ENCODE assay signal across 28 cellular contexts in the genomic region with DNA sequence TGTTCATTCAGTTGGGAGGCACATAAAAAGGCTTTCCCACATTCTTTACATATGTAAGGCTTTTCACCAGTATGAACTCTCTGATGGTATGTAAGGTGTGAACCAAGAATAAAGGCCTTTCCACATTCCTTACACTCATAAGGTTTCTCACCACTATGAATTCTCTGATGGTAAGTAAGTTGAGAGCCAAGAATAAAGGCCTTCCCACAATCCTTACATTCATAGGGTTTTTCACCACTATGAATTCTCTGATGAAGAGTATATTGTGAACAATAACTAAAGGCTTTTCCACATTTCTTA. TPM values are rescaled to one million over a fixed set of nuclear protein-coding genes. Genes with fewer than 3 reads are reported as not detected.
DNase-seq lines count a peak whose midpoint lies in the region; ATAC-seq, FAIRE-seq and TF ChIP-seq lines count a peak whose summit lies in the region.
"Had no signal": no experiment of that assay in that cellular context is flagged by ENCODE, and none has a peak within 500 bp of the region (broad histone marks: within the 10 kb centered on the region; RNA-seq: fewer than 3 reads in every experiment).

No MANE protein-coding gene starts in this region.

- H3K4me3 ChIP-seq in liver (ENCODE audit: low read depth in 1 of 3, low read length in 3 of 3) (peak overlapping the region in 2 of 3 donors; percentile 55 to 81), right lobe of liver (no peak overlapping the region), K562 (no peak overlapping the region), tibial nerve (no peak overlapping the region)
- H3K4me3 ChIP-seq: PC-9, SJCRH30 had no signal

- TF ChIP-seq EP300 in K562 (IDR thresholded peaks at IDR 0.05; ENCODE audit: low read length) (no peak), tibial nerve (IDR thresholded peaks at IDR 0.05) (no peak)

- H3K9me3 Mint-ChIP-seq in endothelial cell (ENCODE audit: unreplicated experiment), result peaks cover 44% of the 10 kb centered on the region
- H3K9me3 Mint-ChIP-seq in activated CD4-positive, alpha-beta T cell treated with anti-CD3 and anti-CD28 coated beads, Interleukin-2, amount 10 ng/mL, durations not matched to agents 7 days and 5 days, result peaks cover 72% of the 10 kb centered on the region

- H3K4me2 ChIP-seq in K562 (ENCODE audit: insufficient read depth, low read length), result no peak overlapping the region
- H3K4me2 ChIP-seq: PC-9 had no signal

- H3K9me1 ChIP-seq in K562 (ENCODE audit: control insufficient read depth, insufficient read depth, low read length), result no peaks in the 10 kb centered on the region

- H3K4me1 ChIP-seq in liver (ENCODE audit: control insufficient read depth in 4 of 4, insufficient read depth in 4 of 4, low read length in 3 of 4) (no peaks in the 10 kb centered on the region), right lobe of liver (no peaks in the 10 kb centered on the region), K562 (replicated peaks in 1 of 2; ENCODE audit: control insufficient read depth in 2 of 2, insufficient read depth in 2 of 2, low read length in 2 of 2) (no peaks in the 10 kb centered on the region), tibial nerve (no peaks in the 10 kb centered on the region)
- H3K4me1 ChIP-seq: SJCRH30 had no signal

- H3K4me1 Mint-ChIP-seq in endothelial cell (ENCODE audit: unreplicated experiment), result no peaks in the 10 kb centered on the region
- H3K4me1 Mint-ChIP-seq in activated CD4-positive, alpha-beta T cell treated with anti-CD3 and anti-CD28 coated beads, Interleukin-2, amount 10 ng/mL, durations not matched to agents 7 days and 5 days, result no peaks in the 10 kb centered on the region

- H3K9ac ChIP-seq in liver (ENCODE audit: low read depth in 1 of 2, low read length in 2 of 2) (no peak overlapping the region), K562 (ENCODE audit: insufficient read depth in 1 of 2, low read depth in 2 of 2, low read length in 2 of 2) (no peak overlapping the region)

- no peaks in the 10 kb centered on the region for H3K79me2 ChIP-seq in K562 (ENCODE audit: control insufficient read depth, insufficient read depth, low read length)

- intact Hi-C loops in right lobe of liver (cut with DNase I) (no loop called here), K562 (cut with micrococcal nuclease) (no loop called here)

- POLR2A ChIA-PET in K562 (lab: Yijun Ruan, JAX), result no interaction called here
- POLR2A ChIA-PET in activated CD4-positive, alpha-beta T cell treated with anti-CD3 and anti-CD28 coated beads, Interleukin-2, amount 10 ng/mL, durations not matched to agents 7 days and 5 days (lab: Charles Lee), result no interaction called here

- H4K20me1 ChIP-seq in K562 (replicated peaks; ENCODE audit: control insufficient read depth, insufficient read depth, low read length), result no peaks in the 10 kb centered on the region

- no peaks in the 10 kb centered on the region for H3K27me3 ChIP-seq in liver (ENCODE audit: control insufficient read depth in 4 of 4, insufficient read depth in 4 of 4, low read length in 3 of 4)
- H3K27me3 ChIP-seq in right lobe of liver, result no peaks in the 10 kb centered on the region
- no peaks in the 10 kb centered on the region for H3K27me3 ChIP-seq in K562 (ENCODE audit: control insufficient read depth in 2 of 2, insufficient read depth in 2 of 2, low read length in 2 of 2)
- no peaks in the 10 kb centered on the region for H3K27me3 ChIP-seq in tibial nerve
- H3K27me3 ChIP-seq: SJCRH30 had no signal

- TF ChIP-seq RAD21 in liver (IDR thresholded peaks at IDR 0.05) (no peak), K562 (CRISPR knock-in tag; conservative IDR thresholded peaks at IDR 0.05 in 1 of 2, IDR thresholded peaks at IDR 0.05 in 1 of 2) (no peak)

- H3K27ac Mint-ChIP-seq in endothelial cell (ENCODE audit: unreplicated experiment), result no peak overlapping the region
- H3K27ac Mint-ChIP-seq in activated CD4-positive, alpha-beta T cell treated with anti-CD3 and anti-CD28 coated beads, Interleukin-2, amount 10 ng/mL, durations not matched to agents 7 days and 5 days, result no peak overlapping the region
- H3K27ac Mint-ChIP-seq: CD8-positive, alpha-beta T cell had no signal

- DNase-seq in right lobe of liver (no peak), K562 (ENCODE audit: extremely low read depth in 1 of 4, low spot score in 3 of 4) (no peak), endothelial cell (ENCODE audit: low spot score) (no peak), NCI-H128 (lab: John Stamatoyannopoulos, UW; ENCODE audit: unreplicated experiment) (no peak), tibial nerve (ENCODE audit: low spot score in 2 of 2) (no peak)
- DNase-seq in activated CD4-positive, alpha-beta T cell treated with anti-CD3 and anti-CD28 coated beads, Interleukin-2, amount 10 ng/mL, durations not matched to agents 7 days and 5 days, result no peak
- DNase-seq: 8988T; C1 segment of cervical spinal cord; Calu3; CD8-positive, alpha-beta T cell; DMS79 treated with DMSO at 0.1 percent for 48 hours; GF-D8; H7; NCI-H1105 treated with DMSO at 0.1 percent for 48 hours; NCI-H2029; NCI-H446; NCI-H524 treated with DMSO at 0.1 percent for 48 hours; NCI-H774; PC-9 had no signal

- no peak overlapping the region for H3K27ac ChIP-seq in liver (ENCODE audit: low read depth in 1 of 2, low read length in 2 of 2)
- H3K27ac ChIP-seq in right lobe of liver, result no peak overlapping the region
- no peak overlapping the region for H3K27ac ChIP-seq in K562 (ENCODE audit: extremely low read depth, low read depth, low read length)
- no peak overlapping the region for H3K27ac ChIP-seq in tibial nerve
- H3K27ac ChIP-seq: PC-9, SJCRH30 had no signal

- TF ChIP-seq POLR2A in right lobe of liver (IDR thresholded peaks at IDR 0.05) (no peak), K562 (conservative IDR thresholded peaks at IDR 0.05) (no peak), tibial nerve (IDR thresholded peaks at IDR 0.05) (no peak)

- peaks cover 0 to 39% (median 34%) of the 10 kb centered on the region in 4 donors for H3K36me3 ChIP-seq in liver (ENCODE audit: control insufficient read depth in 4 of 4, insufficient read depth in 3 of 4, low read depth in 1 of 4, low read length in 3 of 4)
- H3K36me3 ChIP-seq in right lobe of liver, result peaks cover 0 to 5% (median 0%) of the 10 kb centered on the region in 4 donors
- no peaks in the 10 kb centered on the region for H3K36me3 ChIP-seq in K562 (ENCODE audit: control insufficient read depth, insufficient read depth, low read length)
- H3K36me3 ChIP-seq in tibial nerve, result no peaks in the 10 kb centered on the region

- peaks cover 3% of the 10 kb centered on the region for H3K27me3 Mint-ChIP-seq in endothelial cell (ENCODE audit: unreplicated experiment)
- H3K27me3 Mint-ChIP-seq in activated CD4-positive, alpha-beta T cell treated with anti-CD3 and anti-CD28 coated beads, Interleukin-2, amount 10 ng/mL, durations not matched to agents 7 days and 5 days, result no peaks in the 10 kb centered on the region

- FAIRE-seq in K562 (lab: Jason Lieb, UNC), result no peak
- FAIRE-seq: GM12891, HepG2 had no signal

- H2AFZ ChIP-seq in K562 (ENCODE audit: low read depth, low read length), result no peak overlapping the region
- H2AFZ ChIP-seq: PC-9 had no signal

- CTCF ChIA-PET in K562 (lab: Yijun Ruan, JAX; ENCODE audit: low intra/inter-chr PET ratio), result no interaction called here
- CTCF ChIA-PET in activated CD4-positive, alpha-beta T cell treated with anti-CD3 and anti-CD28 coated beads, Interleukin-2, amount 10 ng/mL, durations not matched to agents 7 days and 5 days (lab: Charles Lee), result no interaction called here

- no TSS peak for BruUV-seq in K562 (replicated peaks; lab: Mats Ljungman, UMichigan)

- peaks cover 72% of the 10 kb centered on the region for H3K36me3 Mint-ChIP-seq in endothelial cell (ENCODE audit: low read depth, unreplicated experiment)
- peaks cover 50% of the 10 kb centered on the region for H3K36me3 Mint-ChIP-seq in activated CD4-positive, alpha-beta T cell treated with anti-CD3 and anti-CD28 coated beads, Interleukin-2, amount 10 ng/mL, durations not matched to agents 7 days and 5 days (ENCODE audit: low read depth)

- no peak for ATAC-seq in right lobe of liver
- ATAC-seq in K562, result no peak
- no peak for ATAC-seq in GM21786 (IDR thresholded peaks at IDR 0.05; ENCODE audit: unreplicated experiment)
- ATAC-seq: CD8-positive, alpha-beta T cell; HepG2; Right ventricle myocardium inferior; SK-N-SH treated with all-trans-retinoic acid at 6 μM for 48 hours had no signal

- H3K9me3 ChIP-seq in liver (ENCODE audit: control insufficient read depth in 4 of 4, low read length in 3 of 4) (peaks cover 48 to 99% (median 72%) of the 10 kb centered on the region in 4 donors), right lobe of liver (peaks cover 0 to 86% (median 58%) of the 10 kb centered on the region in 4 donors), K562 (replicated peaks; ENCODE audit: control insufficient read depth, insufficient read depth, low read depth, low read length) (peaks cover 13% of the 10 kb centered on the region), tibial nerve (peaks cover 0 to 100% (median 24%) of the 10 kb centered on the region in 4 donors)

- no peak for TF ChIP-seq CTCF in liver (IDR thresholded peaks at IDR 0.05; ENCODE audit: low read depth, low read length, missing input control)
- TF ChIP-seq CTCF in right lobe of liver (IDR thresholded peaks at IDR 0.05), result no peak
- no peak for TF ChIP-seq CTCF in K562 (IDR thresholded peaks at IDR 0.05 in 2 of 3, conservative IDR thresholded peaks at IDR 0.05 in 1 of 3; ENCODE audit: insufficient read depth in 2 of 3, low read depth in 1 of 3, low read length in 3 of 3)
- TF ChIP-seq CTCF in endothelial cell (IDR thresholded peaks at IDR 0.05; ENCODE audit: unreplicated experiment), result no peak
- no peak for TF ChIP-seq CTCF in tibial nerve (IDR thresholded peaks at IDR 0.05)

- H3K4me3 Mint-ChIP-seq in endothelial cell (ENCODE audit: unreplicated experiment), result peak overlapping the region; percentile 60
- H3K4me3 Mint-ChIP-seq in activated CD4-positive, alpha-beta T cell treated with anti-CD3 and anti-CD28 coated beads, Interleukin-2, amount 10 ng/mL, durations not matched to agents 7 days and 5 days, result no peak overlapping the region
- H3K4me3 Mint-ChIP-seq: CD8-positive, alpha-beta T cell had no signal

- in situ Hi-C loops in K562 (cut with MboI), result no loop called here

RNA-seq across cellular contexts. Expression of a gene that starts 29.3 kb away (rescaled TPM):
- total RNA-seq in liver, result 1 to 10 TPM; 1.6 to 1.8 TPM
- under 1 TPM; 0.63 to 0.85 TPM for polyA plus RNA-seq in liver
- total RNA-seq in right lobe of liver, result 1 to 10 TPM; 1.2 to 3.0 (median 1.7) TPM
- 3.5 and 13.6 TPM in 2 replicates for total RNA-seq in K562 (2011; cell fraction: chromatin; rRNA removed; ENCODE audit: low replicate concordance)
- 3.3 and 5.3 TPM in 2 replicates for total RNA-seq in K562 (2011; cell fraction: nucleolus; rRNA removed)
- total RNA-seq in K562 (2011; cell fraction: nucleoplasm; rRNA removed), result 5.3 and 7.5 TPM in 2 replicates
- total RNA-seq in K562 (2014; rRNA removed), result 0.49 and 0.82 TPM in 2 replicates
- total RNA-seq in K562 (2014; rRNA removed; fragmentation: Illumina TruSeq; extraction: Trizol), result 2.2 and 2.3 TPM in 2 replicates
- 1.5 and 2.0 TPM in 2 replicates for total RNA-seq in K562 (2015; rRNA removed; fragmentation: Illumina TruSeq; extraction: Trizol)
- 1.3 and 1.8 TPM in 2 replicates for total RNA-seq in K562 (2021)
- 0.79 and 3.9 TPM in 2 replicates for polyA plus RNA-seq in K562 (2011; rRNA removed)
- polyA plus RNA-seq in K562 (2011; cell fraction: cytosol; rRNA removed), result 0.37 and 0.57 TPM in 2 replicates
- 1.1 and 3.3 TPM in 2 replicates for polyA plus RNA-seq in K562 (2011; cell fraction: nucleus; rRNA removed)
- polyA plus RNA-seq in K562 (2012), result 1.1 and 1.3 TPM in 2 replicates
- polyA plus RNA-seq in K562 (2014; fragmentation: Illumina TruSeq; extraction: Trizol), result 1.3 and 1.6 TPM in 2 replicates
- polyA plus RNA-seq in K562 (2014; fragmentation: Nextera tagmentation; extraction: Ambion mirVana), result 1 to 10 TPM; 2.1 to 3.1 TPM
- 1.0 and 1.7 TPM in 2 replicates for polyA plus RNA-seq in K562 (2014; rRNA removed)
- polyA minus RNA-seq in K562 (2011; rRNA and poly(A)+ RNA removed), result 1.3 and 5.3 TPM in 2 replicates
- polyA minus RNA-seq in K562 (2011; cell fraction: cytosol; rRNA and poly(A)+ RNA removed), result 2.8 TPM in 1 of 2 replicates, not detected in the other
- polyA minus RNA-seq in K562 (2011; cell fraction: nucleus; rRNA and poly(A)+ RNA removed), result 1.00 and 3.5 TPM in 2 replicates
- 3.9 TPM for total RNA-seq in endothelial cell (ENCODE audit: unreplicated experiment)
- total RNA-seq in tibial nerve, result 10 to 100 TPM in 1 of 4 donors, 1 to 10 TPM in 3; 3.9 to 11.2 (median 7.3) TPM
- total RNA-seq in activated CD4-positive, alpha-beta T cell treated with anti-CD3 and anti-CD28 coated beads, Interleukin-2, amount 10 ng/mL, durations not matched to agents 7 days and 5 days, result 1 to 10 TPM; 1.6 to 2.4 TPM

RNA-seq across cellular contexts. Expression of a gene that starts 29.4 kb away (rescaled TPM):
- 1 to 10 TPM in 1 of 2 donors, under 1 TPM in 1; 0.33 to 1.3 TPM for total RNA-seq in liver
- 1 to 10 TPM in 1 of 2 donors, under 1 TPM in 1; 0.50 to 2.0 TPM for polyA plus RNA-seq in liver
- total RNA-seq in right lobe of liver, result 1 to 10 TPM in 4 of 6 experiments, under 1 TPM in 2; 0.37 to 2.1 (median 1.1) TPM
- total RNA-seq in K562 (2011; cell fraction: chromatin; rRNA removed; ENCODE audit: low replicate concordance), result 0.83 and 1.7 TPM in 2 replicates
- 0.33 and 0.79 TPM in 2 replicates for total RNA-seq in K562 (2011; cell fraction: nucleolus; rRNA removed)
- 0.44 and 0.92 TPM in 2 replicates for total RNA-seq in K562 (2011; cell fraction: nucleoplasm; rRNA removed)
- total RNA-seq in K562 (2014; rRNA removed), result 0.73 TPM in 1 of 2 replicates, not detected in the other
- 0.33 and 0.64 TPM in 2 replicates for total RNA-seq in K562 (2014; rRNA removed; fragmentation: Illumina TruSeq; extraction: Trizol)
- 0.19 and 0.36 TPM in 2 replicates for total RNA-seq in K562 (2015; rRNA removed; fragmentation: Illumina TruSeq; extraction: Trizol)
- total RNA-seq in K562 (2021), result 0.38 and 0.44 TPM in 2 replicates
- polyA plus RNA-seq in K562 (2011; rRNA removed), result 0.11 and 0.95 TPM in 2 replicates
- 0.18 and 0.28 TPM in 2 replicates for polyA plus RNA-seq in K562 (2011; cell fraction: cytosol; rRNA removed)
- polyA plus RNA-seq in K562 (2011; cell fraction: nucleus; rRNA removed), result 0.69 and 2.1 TPM in 2 replicates
- 0.46 and 0.60 TPM in 2 replicates for polyA plus RNA-seq in K562 (2012)
- polyA plus RNA-seq in K562 (2014; fragmentation: Illumina TruSeq; extraction: Trizol), result 0.36 and 0.95 TPM in 2 replicates
- polyA plus RNA-seq in K562 (2014; fragmentation: Nextera tagmentation; extraction: Ambion mirVana), result under 1 TPM; 0.20 to 0.56 TPM
- 0.32 and 0.67 TPM in 2 replicates for polyA plus RNA-seq in K562 (2014; rRNA removed)
- 0.24 and 0.35 TPM in 2 replicates for polyA minus RNA-seq in K562 (2011; rRNA and poly(A)+ RNA removed)
- polyA minus RNA-seq in K562 (2011; cell fraction: cytosol; rRNA and poly(A)+ RNA removed), result not detected in 2 replicates
- 0.13 and 0.78 TPM in 2 replicates for polyA minus RNA-seq in K562 (2011; cell fraction: nucleus; rRNA and poly(A)+ RNA removed)
- 0.69 TPM for total RNA-seq in endothelial cell (ENCODE audit: unreplicated experiment)
- 10 to 100 TPM in 1 of 4 donors, 1 to 10 TPM in 3; 4.2 to 10.5 (median 6.5) TPM for total RNA-seq in tibial nerve
- total RNA-seq in activated CD4-positive, alpha-beta T cell treated with anti-CD3 and anti-CD28 coated beads, Interleukin-2, amount 10 ng/mL, durations not matched to agents 7 days and 5 days, result 1 to 10 TPM; 1.2 to 1.8 TPM
- total RNA-seq: H7, HT1080 had no signal

RNA-seq across cellular contexts. Expression of a gene that starts 58.6 kb away (rescaled TPM):
- total RNA-seq in liver (under 1 TPM; 0.84 to 0.93 TPM), right lobe of liver (under 1 TPM; 0.18 to 0.80 (median 0.36) TPM), K562 (2014; rRNA removed) (0.04 TPM in 1 of 2 replicates, not detected in the other), K562 (2014; rRNA removed; fragmentation: Illumina TruSeq; extraction: Trizol) (not detected in 2 replicates), K562 (2015; rRNA removed; fragmentation: Illumina TruSeq; extraction: Trizol) (0.08 TPM in 1 of 2 replicates, not detected in the other), K562 (2021) (0.02 TPM in 1 of 2 replicates, not detected in the other), endothelial cell (ENCODE audit: unreplicated experiment) (10.9 TPM), tibial nerve (1 to 10 TPM; 4.7 to 5.9 (median 5.1) TPM)
- polyA plus RNA-seq in liver (under 1 TPM; 0.15 to 0.18 TPM), K562 (2011; rRNA removed) (not detected in 2 replicates), K562 (2014; fragmentation: Illumina TruSeq; extraction: Trizol) (0.04 TPM in 1 of 2 replicates, not detected in the other), K562 (2014; fragmentation: Nextera tagmentation; extraction: Ambion mirVana) (under 1 TPM in 1 of 2 experiments, not detected in 1; 0.03 TPM), K562 (2014; rRNA removed) (not detected in 2 replicates)
- total RNA-seq in K562 (2011; cell fraction: chromatin; rRNA removed; ENCODE audit: low replicate concordance), result 0.35 TPM in 1 of 2 replicates, not detected in the other
- under 0.01 TPM in 1 of 2 replicates, not detected in the other for total RNA-seq in K562 (2011; cell fraction: nucleolus; rRNA removed)
- 0.15 and 0.31 TPM in 2 replicates for total RNA-seq in K562 (2011; cell fraction: nucleoplasm; rRNA removed)
- 0.01 TPM in 1 of 2 replicates, not detected in the other for polyA plus RNA-seq in K562 (2011; cell fraction: cytosol; rRNA removed)
- 0.04 TPM in 1 of 2 replicates, not detected in the other for polyA plus RNA-seq in K562 (2011; cell fraction: nucleus; rRNA removed)
- polyA plus RNA-seq in K562 (2012), result 0.01 and 0.14 TPM in 2 replicates
- 0.04 TPM in 1 of 2 replicates, not detected in the other for polyA minus RNA-seq in K562 (2011; rRNA and poly(A)+ RNA removed)
- not detected in 2 replicates for polyA minus RNA-seq in K562 (2011; cell fraction: cytosol; rRNA and poly(A)+ RNA removed)
- not detected in 2 replicates for polyA minus RNA-seq in K562 (2011; cell fraction: nucleus; rRNA and poly(A)+ RNA removed)
- total RNA-seq in activated CD4-positive, alpha-beta T cell treated with anti-CD3 and anti-CD28 coated beads, Interleukin-2, amount 10 ng/mL, durations not matched to agents 7 days and 5 days, result 1 to 10 TPM; 4.1 to 4.9 TPM
- total RNA-seq: Calu3, MCF 10A had no signal

Comparison
In these comparisons a context has a peak if more than half of its experiments do, and no peak if none do; other contexts are left out.
1. H3K4me3 ChIP-seq: peak in liver (2 of 3); none in right lobe of liver (0 of 3), K562 (single experiment) and tibial nerve (0 of 4).